Comparison of ENCODE assay signal across 24 cellular contexts in genomic region chr6:163288066-163288465, GRCh38.
"Had no signal": no experiment of that assay in that cellular context is flagged by ENCODE, and none has a peak within 500 bp of the region (broad histone marks: within the 10 kb centered on the region; RNA-seq: fewer than 3 reads in every experiment).

No MANE protein-coding gene starts in this region.

- H3K36me3 Mint-ChIP-seq: immature natural killer cell; naive thymus-derived CD8-positive, alpha-beta T cell had no signal

- H3K27me3 Mint-ChIP-seq: activated B cell treated with CpG ODN at 0.5 μM for 24 hours; activated CD8-positive, alpha-beta T cell treated with anti-CD3 and anti-CD28 coated beads for 36 hours; activated T-helper 17 cell treated with anti-CD3 and anti-CD28 coated beads, Interleukin-2, amount 50 U/mL, for 72 hours had no signal

- H3K4me1 Mint-ChIP-seq: activated B cell treated with CpG ODN at 0.5 μM for 24 hours; activated T-helper 17 cell treated with anti-CD3 and anti-CD28 coated beads, Interleukin-2, amount 50 U/mL, for 72 hours; immature natural killer cell; naive thymus-derived CD8-positive, alpha-beta T cell had no signal

- H3K9me3 Mint-ChIP-seq: activated B cell treated with CpG ODN at 0.5 μM for 24 hours; activated CD8-positive, alpha-beta T cell treated with anti-CD3 and anti-CD28 coated beads for 36 hours; activated T-cell treated with anti-CD3 and anti-CD28 coated beads, Interleukin-2, amount 50 U/mL, for 4 hours; activated T-helper 17 cell treated with anti-CD3 and anti-CD28 coated beads, Interleukin-2, amount 50 U/mL, for 72 hours; immature natural killer cell; stimulated activated naive CD8-positive, alpha-beta T cell treated with anti-CD3 and anti-CD28 coated beads, Interleukin-15, Interleukin-2, amounts not matched to agents 100 ng/mL and 50 ng/mL, for 24 hours; T-helper 2 cell treated with Interferon-gamma antibody and Interleukin-4, amounts not matched to agents 5 μg/mL and 100 μg/mL, for 36 hours had no signal

- H3K27ac Mint-ChIP-seq: activated B cell treated with CpG ODN at 0.5 μM for 24 hours; activated CD8-positive, alpha-beta T cell treated with anti-CD3 and anti-CD28 coated beads for 36 hours; activated T-helper 17 cell treated with anti-CD3 and anti-CD28 coated beads, Interleukin-2, amount 50 U/mL, for 72 hours; immature natural killer cell; naive thymus-derived CD8-positive, alpha-beta T cell; stimulated activated naive CD8-positive, alpha-beta T cell treated with anti-CD3 and anti-CD28 coated beads, Interleukin-15, Interleukin-2, amounts not matched to agents 100 ng/mL and 50 ng/mL, for 24 hours; T-helper 2 cell treated with Interferon-gamma antibody and Interleukin-4, amounts not matched to agents 5 μg/mL and 100 μg/mL, for 36 hours had no signal

- H3K4me3 Mint-ChIP-seq: activated B cell treated with CpG ODN at 0.5 μM for 24 hours; activated CD8-positive, alpha-beta T cell treated with anti-CD3 and anti-CD28 coated beads for 36 hours; activated T-cell treated with anti-CD3 and anti-CD28 coated beads, Interleukin-2, amount 50 U/mL, for 4 hours; activated T-helper 17 cell treated with anti-CD3 and anti-CD28 coated beads, Interleukin-2, amount 50 U/mL, for 72 hours; immature natural killer cell; naive thymus-derived CD8-positive, alpha-beta T cell; neural crest cell; stimulated activated naive CD8-positive, alpha-beta T cell treated with anti-CD3 and anti-CD28 coated beads, Interleukin-15, Interleukin-2, amounts not matched to agents 100 ng/mL and 50 ng/mL, for 24 hours; T-helper 2 cell treated with Interferon-gamma antibody and Interleukin-4, amounts not matched to agents 5 μg/mL and 100 μg/mL, for 36 hours had no signal

- H3K4me3 ChIP-seq: breast epithelium, colonic mucosa, pancreas, prostate gland, upper lobe of right lung had no signal

- H3K27me3 ChIP-seq: breast epithelium, colonic mucosa, pancreas, upper lobe of right lung had no signal

- H3K4me1 ChIP-seq: breast epithelium, colonic mucosa, pancreas, prostate gland, upper lobe of right lung had no signal

- H3K36me3 ChIP-seq: breast epithelium, colonic mucosa, pancreas, prostate gland, upper lobe of right lung had no signal

- ATAC-seq: activated CD8-positive, alpha-beta T cell treated with anti-CD3 and anti-CD28 coated beads for 36 hours; activated T-cell treated with anti-CD3 and anti-CD28 coated beads, Interleukin-2, amount 50 U/mL, for 4 hours; activated T-helper 17 cell treated with anti-CD3 and anti-CD28 coated beads, Interleukin-2, amount 50 U/mL, for 72 hours; naive thymus-derived CD8-positive, alpha-beta T cell; upper lobe of right lung had no signal

- H3K27ac ChIP-seq: breast epithelium, colonic mucosa, pancreas, prostate gland, upper lobe of right lung had no signal

- DNase-seq: activated B cell treated with CpG ODN at 0.5 μM for 24 hours; activated CD4-positive, alpha-beta T cell treated with anti-CD3 and anti-CD28 coated beads, Interleukin-2, amount 50 U/mL, for 1 hour; activated CD8-positive, alpha-beta T cell treated with anti-CD3 and anti-CD28 coated beads for 36 hours; activated gamma-delta T cell treated with Interleukin-2 at 50 U/mL for 16 hours; activated naive CD4-positive, alpha-beta T cell treated with anti-CD3 and anti-CD28 coated beads, Interleukin-2, amount 50 U/mL, for 16 hours; activated T-cell treated with anti-CD3 and anti-CD28 coated beads, Interleukin-2, amount 50 U/mL, for 4 hours; amniotic stem cell; colonic mucosa; effector memory CD4-positive, alpha-beta T cell; hypothalamus; immature natural killer cell; midbrain; naive thymus-derived CD8-positive, alpha-beta T cell; nucleus accumbens; pancreas; stimulated activated CD4-positive, alpha-beta T cell treated with anti-CD3 and anti-CD28 coated beads, Interleukin-2, amount 100 ng/mL, for 48 hours; T-helper 1 cell; upper lobe of right lung had no signal

- H3K9me3 ChIP-seq: breast epithelium, colonic mucosa, pancreas, prostate gland, upper lobe of right lung had no signal
